In the genomic region with DNA sequence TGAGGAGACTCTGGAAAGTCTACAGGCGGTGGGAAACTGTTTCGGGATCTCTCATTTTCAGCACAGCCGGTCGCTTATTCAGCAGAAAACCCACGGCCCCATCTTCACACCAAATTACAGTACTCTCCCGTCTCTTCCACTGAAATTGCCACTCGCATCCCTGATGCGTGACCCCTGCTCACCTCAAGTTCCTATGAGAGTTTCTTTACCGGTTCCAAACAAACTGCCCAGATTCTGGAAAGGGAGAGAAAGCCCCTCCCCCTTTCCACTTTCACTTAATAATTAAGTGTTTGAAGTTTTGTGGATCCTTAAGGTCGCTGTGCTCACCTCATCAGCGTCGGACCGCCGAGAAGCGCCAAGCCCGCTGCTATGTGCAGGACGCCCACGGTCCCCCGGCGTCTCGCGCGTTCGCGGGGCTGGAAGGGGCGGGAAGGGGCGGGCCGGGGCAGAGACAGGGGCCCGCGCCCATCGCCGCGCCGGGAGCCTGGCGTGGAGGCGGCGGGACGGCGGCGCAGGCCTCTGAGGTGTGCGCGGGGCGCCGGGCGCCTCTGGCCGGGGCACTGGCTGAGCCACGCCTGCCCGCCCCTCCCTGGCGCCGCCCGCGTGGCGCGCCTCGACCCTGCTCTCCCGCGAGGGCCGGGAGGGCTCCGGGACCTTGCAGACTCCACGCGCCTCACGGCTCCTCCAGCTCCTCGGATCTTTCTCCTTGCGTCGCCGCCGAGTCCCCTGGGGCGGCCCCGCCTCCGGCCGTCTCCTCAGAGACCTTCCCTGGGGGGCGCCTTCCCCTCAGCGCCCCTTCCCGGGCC, we compare ENCODE assay signal across 8 cellular contexts. TPM values are rescaled to one million over a fixed set of nuclear protein-coding genes. Genes with fewer than 3 reads are reported as not detected.
DNase-seq lines count a peak whose midpoint lies in the region; ATAC-seq and TF ChIP-seq lines count a peak whose summit lies in the region.

Gene GPR156, minus strand, starts transcription at position 521 of the 806 bp plus-strand sequence. CDS start 41,124 bp downstream, outside the sequence.

- TF ChIP-seq CTCF in chondrocyte (IDR thresholded peaks at IDR 0.05) (peak; percentile 50), lower lobe of right lung (IDR thresholded peaks at IDR 0.05) (no peak), vagina (IDR thresholded peaks at IDR 0.05) (no peak), natural killer cell (IDR thresholded peaks at IDR 0.05) (no peak)

- H3K4me1 Mint-ChIP-seq in chondrocyte (ENCODE audit: low read depth) (peaks cover 5% of the 10 kb centered on the region), natural killer cell (no peaks in the 10 kb centered on the region)

- peaks cover 3% of the 10 kb centered on the region for H3K4me1 ChIP-seq in lower lobe of right lung
- peaks cover 4% of the 10 kb centered on the region for H3K4me1 ChIP-seq in vagina

- DNase-seq in AG08395 (ENCODE audit: low spot score) (peak; percentile 64), chondrocyte (ENCODE audit: low spot score) (no peak), lower lobe of right lung (no peak), vagina (ENCODE audit: extremely low spot score in 2 of 2) (no peak), natural killer cell (no peak)
- DNase-seq in stimulated activated CD8-positive, alpha-beta memory T cell treated with anti-CD3 and anti-CD28 coated beads, Interleukin-4, amount 100 ng/mL, for 48 hours = no peak

- H3K4me3 Mint-ChIP-seq in chondrocyte (ENCODE audit: unreplicated experiment) (peak within 1 kb of the TSS; percentile 71), natural killer cell (no peak within 1 kb of the TSS)

- H3K27ac ChIP-seq in lower lobe of right lung = no peak within 1 kb of the TSS
- no peak within 1 kb of the TSS for H3K27ac ChIP-seq in vagina

- ATAC-seq in HG02885 (IDR thresholded peaks at IDR 0.05; ENCODE audit: poor library complexity, unreplicated experiment) = peak; percentile 56
- ATAC-seq in lower lobe of right lung = peak; percentile 77 to 82
- no peak for ATAC-seq in natural killer cell
- ATAC-seq in GM18498 (IDR thresholded peaks at IDR 0.05; ENCODE audit: unreplicated experiment) = no peak

- H3K9me3 Mint-ChIP-seq in chondrocyte (ENCODE audit: low read depth) (no peaks in the 10 kb centered on the region), natural killer cell (no peaks in the 10 kb centered on the region)

- H3K27me3 Mint-ChIP-seq in chondrocyte (ENCODE audit: low read depth) (no peaks in the 10 kb centered on the region), natural killer cell (ENCODE audit: low read depth in 2 of 2) (peaks cover 41 to 48% of the 10 kb centered on the region in 2 donors)

- H3K36me3 ChIP-seq in lower lobe of right lung = no peaks in the 10 kb centered on the region
- H3K36me3 ChIP-seq in vagina = no peaks in the 10 kb centered on the region

- H3K27ac Mint-ChIP-seq in chondrocyte (ENCODE audit: unreplicated experiment) (no peak within 1 kb of the TSS), natural killer cell (no peak within 1 kb of the TSS)

- peak within 1 kb of the TSS; percentile 51 for H3K4me3 ChIP-seq in lower lobe of right lung
- peak within 1 kb of the TSS; percentile 48 to 66 for H3K4me3 ChIP-seq in vagina

- H3K27me3 ChIP-seq in lower lobe of right lung (ENCODE audit: low read depth) (peaks cover 7% of the 10 kb centered on the region), vagina (no peaks in the 10 kb centered on the region)

- intact Hi-C loops in lower lobe of right lung (cut with DNase I) = no loop called here
- intact Hi-C loops in vagina (cut with DNase I) = no loop called here
- intact Hi-C loops in natural killer cell (cut with micrococcal nuclease) = no loop called here

- H3K36me3 Mint-ChIP-seq in chondrocyte (ENCODE audit: low read depth) (peaks cover 2% of the 10 kb centered on the region), natural killer cell (no peaks in the 10 kb centered on the region)

- no peaks in the 10 kb centered on the region for H3K9me3 ChIP-seq in lower lobe of right lung
- H3K9me3 ChIP-seq in vagina = no peaks in the 10 kb centered on the region

- TF ChIP-seq POLR2A in vagina (IDR thresholded peaks at IDR 0.05) = no peak

RNA-seq across cellular contexts. Expression of gene GPR156, which starts in this region (rescaled TPM):
- total RNA-seq in chondrocyte (1.0 to 1.7 TPM (median 1.3 TPM) in 3 replicates), lower lobe of right lung (0.32 TPM), vagina (not detected), natural killer cell (under 1 TPM in 2 of 3 donors, not detected in 1; 0.18 to 0.75 TPM)

Comparison
In these comparisons a context has a peak if more than half of its experiments do, and no peak if none do; other contexts are left out.
1. Peak in ATAC-seq and H3K4me3 ChIP-seq in lower lobe of right lung; RNA of the gene not detected or under 1 TPM.